Comparison of ENCODE assay signal across 21 cellular contexts in the genomic region with DNA sequence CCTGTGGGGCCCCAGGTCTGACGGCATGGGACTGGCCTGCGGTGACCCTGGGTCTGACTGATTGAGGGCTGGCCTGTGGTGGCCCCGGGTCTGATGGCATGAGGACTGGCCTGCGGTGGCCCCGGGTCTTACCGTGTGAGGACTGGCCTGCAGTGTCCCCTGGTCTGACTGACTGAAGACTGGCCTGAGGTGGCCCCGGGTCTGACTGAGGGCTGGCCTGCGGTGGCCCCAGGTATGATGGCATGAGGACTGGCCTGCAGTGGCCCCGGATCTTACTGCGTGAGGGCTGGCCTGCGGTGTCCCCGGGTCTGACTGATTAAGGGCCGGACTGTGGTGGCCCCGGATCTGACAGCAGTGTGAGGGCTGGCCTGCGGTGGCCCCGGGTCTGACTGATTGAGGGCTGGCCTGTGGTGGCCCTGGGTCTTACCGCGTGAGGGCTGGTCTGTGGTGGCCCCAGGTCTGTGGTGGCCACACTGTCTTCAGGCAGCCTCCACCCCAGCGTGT.
"Had no signal": no experiment of that assay in that cellular context is flagged by ENCODE, and none has a peak within 500 bp of the region (broad histone marks: within the 10 kb centered on the region; RNA-seq: fewer than 3 reads in every experiment).

No MANE protein-coding gene starts in this region.

- H3K9me3 ChIP-seq: lower lobe of right lung, uterus had no signal

- H3K27me3 ChIP-seq: hepatocyte, tibial nerve, uterus had no signal

- H3K4me1 ChIP-seq: lower lobe of right lung, tibial nerve, uterus had no signal

- H3K4me3 ChIP-seq: hepatocyte, lower lobe of right lung, tibial nerve, uterus had no signal

- ATAC-seq: activated CD8-positive, alpha-beta memory T cell treated with anti-CD3 and anti-CD28 coated beads, Interleukin-2, amount 10 ng/mL, durations not matched to agents 7 days and 5 days; activated CD8-positive, alpha-beta T cell treated with anti-CD3 and anti-CD28 coated beads for 36 hours; stimulated activated effector memory CD8-positive, alpha-beta T cell treated with anti-CD3 and anti-CD28 coated beads, Interleukin-12 subunit alpha, Interleukin-12 subunit beta, amount 100 ng/mL, for 72 hours; stimulated activated naive CD8-positive, alpha-beta T cell treated with anti-CD3 and anti-CD28 coated beads, Interleukin-15, amount 100 ng/mL, for 72 hours had no signal

- DNase-seq: activated CD4-positive, alpha-beta T cell treated with anti-CD3 and anti-CD28 coated beads, Interleukin-2, amount 10 ng/mL, durations not matched to agents 7 days and 5 days; activated CD4-positive, CD25-positive, alpha-beta regulatory T cell treated with anti-CD3 and anti-CD28 coated beads, Interleukin-2, amount 50 U/mL, for 72 hours; activated CD8-positive, alpha-beta memory T cell treated with anti-CD3 and anti-CD28 coated beads, Interleukin-2, amount 10 ng/mL, durations not matched to agents 7 days and 5 days; activated CD8-positive, alpha-beta T cell treated with anti-CD3 and anti-CD28 coated beads for 36 hours; activated effector memory CD4-positive, alpha-beta T cell treated with anti-CD3 and anti-CD28 coated beads, Interleukin-2, amount 50 U/mL, for 16 hours; activated naive CD4-positive, alpha-beta T cell treated with anti-CD3 and anti-CD28 coated beads, Interleukin-2, amount 10 ng/mL, durations not matched to agents 7 days and 5 days; activated T-cell treated with anti-CD3 and anti-CD28 coated beads for 4 hours; amygdala; effector CD8-positive, alpha-beta T cell; glutamatergic neuron; immature natural killer cell; lower lobe of right lung; mesendoderm; naive B cell; stimulated activated naive CD8-positive, alpha-beta T cell treated with anti-CD3 and anti-CD28 coated beads, Interleukin-15, amount 100 ng/mL, for 72 hours; T-helper 1 cell; uterus; WERI-Rb-1 had no signal

- H3K27ac ChIP-seq: hepatocyte, lower lobe of right lung, tibial nerve, uterus, WERI-Rb-1 had no signal

- H3K36me3 ChIP-seq: lower lobe of right lung, tibial nerve, uterus, WERI-Rb-1 had no signal
